Comparison of ENCODE assay signal across 13 cellular contexts in genomic region chr15:100694381-100695012, GRCh38.
A peak's percentile ranks its signal among the peaks of the same experiment; 100 is the strongest.
DNase-seq lines count a peak whose midpoint lies in the region; ATAC-seq, FAIRE-seq and TF ChIP-seq lines count a peak whose summit lies in the region.
"Had no signal": no experiment of that assay in that cellular context is flagged by ENCODE, and none has a peak within 500 bp of the region (broad histone marks: within the 10 kb centered on the region; RNA-seq: fewer than 3 reads in every experiment).

No MANE protein-coding gene starts in this region.

- H3K27ac ChIP-seq in lower lobe of right lung (peak overlapping the region; percentile 13), transverse colon (peak overlapping the region; percentile 48 to 75 (median 62))

- TF ChIP-seq CTCF in fibroblast of mammary gland (conservative IDR thresholded peaks at IDR 0.05; ENCODE audit: control insufficient read depth, insufficient read depth, low read depth, low read length) (no peak), lower lobe of right lung (IDR thresholded peaks at IDR 0.05) (no peak), transverse colon (IDR thresholded peaks at IDR 0.05) (no peak)

- peak overlapping the region; percentile 49 for H3K4me3 ChIP-seq in adipocyte (ENCODE audit: low read length)
- no peak overlapping the region for H3K4me3 ChIP-seq in fibroblast of mammary gland (ENCODE audit: control insufficient read depth, low read depth, low read length)
- no peak overlapping the region for H3K4me3 ChIP-seq in lower lobe of right lung
- H3K4me3 ChIP-seq in transverse colon: no peak overlapping the region
- H3K4me3 ChIP-seq: tibial nerve had no signal

- H3K27me3 ChIP-seq in adipocyte (replicated peaks; ENCODE audit: control insufficient read depth, insufficient read depth, low read length) (no peaks in the 10 kb centered on the region), lower lobe of right lung (ENCODE audit: low read depth) (no peaks in the 10 kb centered on the region), transverse colon (no peaks in the 10 kb centered on the region)
- H3K27me3 ChIP-seq: tibial nerve had no signal

- peaks cover 79% of the 10 kb centered on the region for H3K4me1 ChIP-seq in adipocyte (ENCODE audit: control insufficient read depth, insufficient read depth, low read length)
- peaks cover 25% of the 10 kb centered on the region for H3K4me1 ChIP-seq in lower lobe of right lung
- H3K4me1 ChIP-seq in transverse colon: peaks cover 0 to 12% (median 2%) of the 10 kb centered on the region in 4 donors

- H3K9ac ChIP-seq in adipocyte (ENCODE audit: low read length): peak overlapping the region; percentile 77

- no peak for FAIRE-seq in RCC 7860 (lab: Jason Lieb, UNC)

- ATAC-seq in lower lobe of right lung (no peak), GM21381 (IDR thresholded peaks at IDR 0.05; ENCODE audit: unreplicated experiment) (no peak)

- intact Hi-C loops in lower lobe of right lung (cut with DNase I) (no loop called here), transverse colon (cut with DNase I; ENCODE audit: low total_unique reads) (no loop called here)

- WGBS in transverse colon (ENCODE audit: low coverage in 1 of 2), 2 donors: 67 to 69% methylated on average over 4 of the region's 4 CpGs

- in situ Hi-C loops in transverse colon (cut with MboI; ENCODE audit: low pct_ligation_motif_present in 1 of 4, low pct_unique_long_range_greater_than_20kb in 1 of 4, low sequenced_read_pairs in 3 of 4): no loop called here

- peak; percentile 76 for TF ChIP-seq EP300 in transverse colon (IDR thresholded peaks at IDR 0.05; ENCODE audit: low read depth)

- H3K9me3 ChIP-seq in adipocyte (ENCODE audit: control insufficient read depth, low read length): no peaks in the 10 kb centered on the region
- no peaks in the 10 kb centered on the region for H3K9me3 ChIP-seq in lower lobe of right lung
- H3K9me3 ChIP-seq in transverse colon: no peaks in the 10 kb centered on the region
- H3K9me3 ChIP-seq: tibial nerve had no signal

- TF ChIP-seq POLR2A in transverse colon (IDR thresholded peaks at IDR 0.05): no peak

- H3K36me3 ChIP-seq in adipocyte (ENCODE audit: control insufficient read depth, insufficient read depth, low read length, severe bottlenecking) (no peaks in the 10 kb centered on the region), lower lobe of right lung (no peaks in the 10 kb centered on the region), transverse colon (no peaks in the 10 kb centered on the region)
- H3K36me3 ChIP-seq: tibial nerve had no signal

- DNase-seq in adipocyte (ENCODE audit: low read depth): peak; percentile 11
- DNase-seq in fibroblast of mammary gland (ENCODE audit: low read depth): peak; percentile 77
- no peak for DNase-seq in lower lobe of right lung
- DNase-seq in transverse colon: no peak
- DNase-seq in RCC 7860 (ENCODE audit: low spot score): no peak
- DNase-seq in hypothalamus (lab: John Stamatoyannopoulos, UW): no peak
- DNase-seq: activated CD4-positive, alpha-beta T cell treated with anti-CD3 and anti-CD28 coated beads for 48 hours; activated naive CD4-positive, alpha-beta T cell treated with Interleukin-2 at 50 U/mL for 16 hours; MM.1S; stimulated activated CD4-positive, alpha-beta T cell treated with anti-CD3 and anti-CD28 coated beads, Interleukin-4, amount 100 ng/mL, for 24 hours; stimulated activated CD8-positive, alpha-beta memory T cell treated with anti-CD3 and anti-CD28 coated beads, Interleukin-4, amount 100 ng/mL, for 48 hours had no signal

Comparison
In these comparisons a context has a peak if more than half of its experiments do, and no peak if none do; other contexts are left out.
1. DNase-seq: peak in adipocyte (single experiment) and fibroblast of mammary gland (single experiment); none in lower lobe of right lung (single experiment), transverse colon (single experiment), RCC 7860 (single experiment) and hypothalamus (0 of 51).